Comparison of ENCODE assay signal across 18 cellular contexts in genomic region chr6:170095273-170095976, GRCh38.
DNase-seq lines count a peak whose midpoint lies in the region; ATAC-seq and TF ChIP-seq lines count a peak whose summit lies in the region.
"Had no signal": no experiment of that assay in that cellular context is flagged by ENCODE, and none has a peak within 500 bp of the region (broad histone marks: within the 10 kb centered on the region; RNA-seq: fewer than 3 reads in every experiment).

No MANE protein-coding gene starts in this region.

- H3K9me3 ChIP-seq in endodermal cell (ENCODE audit: control insufficient read depth, low read length) (no peaks in the 10 kb centered on the region), upper lobe of right lung (no peaks in the 10 kb centered on the region)
- H3K9me3 ChIP-seq: breast epithelium, esophagus muscularis mucosa had no signal

- WGBS in endodermal cell (ENCODE audit: insufficient coverage in 1 of 2, insufficient read length in 1 of 2), 2 experiments = 91 to 92% methylated on average over 8 to 21 of the region's 21 CpGs

- H3K9ac ChIP-seq in endodermal cell (ENCODE audit: extremely low read depth, low read length, poor library complexity, severe bottlenecking) = no peak overlapping the region

- H3K4me1 ChIP-seq in endodermal cell (ENCODE audit: control insufficient read depth, insufficient read depth, low read length) (no peaks in the 10 kb centered on the region), upper lobe of right lung (no peaks in the 10 kb centered on the region)
- H3K4me1 ChIP-seq: breast epithelium had no signal

- TF ChIP-seq CTCF in endodermal cell (conservative IDR thresholded peaks at IDR 0.05) (no peak), omental fat pad (IDR thresholded peaks at IDR 0.05) (no peak), upper lobe of right lung (IDR thresholded peaks at IDR 0.05) (no peak)

- H3K36me3 Mint-ChIP-seq in endodermal cell (ENCODE audit: low read depth) = no peaks in the 10 kb centered on the region
- H3K36me3 Mint-ChIP-seq: activated naive CD8-positive, alpha-beta T cell; memory B cell had no signal

- peaks cover 2% of the 10 kb centered on the region for H3K9me3 Mint-ChIP-seq in endodermal cell
- H3K9me3 Mint-ChIP-seq: memory B cell had no signal

- ATAC-seq in Right ventricle myocardium inferior (no peak), left cardiac atrium (no peak), omental fat pad (ENCODE audit: low FRiP score) (no peak), upper lobe of right lung (no peak), HG03139 (IDR thresholded peaks at IDR 0.05; ENCODE audit: unreplicated experiment) (no peak)
- ATAC-seq: SK-N-SH treated with all-trans-retinoic acid at 6 μM for 48 hours had no signal

- H3K27me3 Mint-ChIP-seq in endodermal cell (ENCODE audit: insufficient read depth) = no peaks in the 10 kb centered on the region

- DNase-seq in Right ventricle myocardium inferior (ENCODE audit: missing footprints) (peak; percentile 56), left cardiac atrium (no peak), endodermal cell (peak; percentile 33), omental fat pad (ENCODE audit: low spot score) (peak; percentile 13), upper lobe of right lung (peak; percentile 49), NCI-H226 (no peak), hippocampal formation (lab: John Stamatoyannopoulos, UW) (no peak)
- DNase-seq: activated CD4-positive, alpha-beta T cell treated with anti-CD3 and anti-CD28 coated beads, Interleukin-2, amount 10 ng/mL, durations not matched to agents 24 days and 14 days; GOT3; KBM-7; NCI-H1092 treated with DMSO at 0.1 percent for 48 hours; NCI-H2107 had no signal

- H3K27me3 ChIP-seq in endodermal cell (ENCODE audit: control insufficient read depth, insufficient read depth, low read length, poor library complexity, severe bottlenecking) (no peaks in the 10 kb centered on the region), upper lobe of right lung (peaks cover 13% of the 10 kb centered on the region)
- H3K27me3 ChIP-seq: breast epithelium, esophagus muscularis mucosa had no signal

- H3K4me3 ChIP-seq in endodermal cell (ENCODE audit: low read length) (no peak overlapping the region), upper lobe of right lung (no peak overlapping the region)
- H3K4me3 ChIP-seq: breast epithelium, esophagus muscularis mucosa had no signal

- no peak overlapping the region for H3K27ac Mint-ChIP-seq in endodermal cell
- H3K27ac Mint-ChIP-seq: activated CD4-positive, alpha-beta T cell treated with anti-CD3 and anti-CD28 coated beads, Interleukin-2, amount 10 ng/mL, durations not matched to agents 24 days and 14 days; activated naive CD8-positive, alpha-beta T cell; memory B cell had no signal

- H3K27ac ChIP-seq in endodermal cell (ENCODE audit: low read depth, low read length) (no peak overlapping the region), upper lobe of right lung (no peak overlapping the region)
- H3K27ac ChIP-seq: breast epithelium had no signal

- no peak overlapping the region for H3K4me3 Mint-ChIP-seq in endodermal cell
- H3K4me3 Mint-ChIP-seq: activated CD4-positive, alpha-beta T cell treated with anti-CD3 and anti-CD28 coated beads, Interleukin-2, amount 10 ng/mL, durations not matched to agents 24 days and 14 days; activated naive CD8-positive, alpha-beta T cell; memory B cell had no signal

- H3K4me1 Mint-ChIP-seq in endodermal cell = peaks cover 3% of the 10 kb centered on the region

- no peaks in the 10 kb centered on the region for H3K36me3 ChIP-seq in endodermal cell (ENCODE audit: control insufficient read depth, insufficient read depth, low read length)
- no peaks in the 10 kb centered on the region for H3K36me3 ChIP-seq in upper lobe of right lung
- H3K36me3 ChIP-seq: breast epithelium, esophagus muscularis mucosa had no signal

- intact Hi-C loops in Right ventricle myocardium inferior (cut with DNase I) = no loop called here
- intact Hi-C loops in left cardiac atrium (cut with DNase I) = no loop called here
- intact Hi-C loops in upper lobe of right lung (cut with DNase I) = no loop called here

Comparison
In these comparisons a context has a peak if more than half of its experiments do, and no peak if none do; other contexts are left out.
1. DNase-seq: peak in Right ventricle myocardium inferior (single experiment), endodermal cell (single experiment), omental fat pad (single experiment) and upper lobe of right lung (single experiment); none in left cardiac atrium (single experiment), NCI-H226 (single experiment) and hippocampal formation (0 of 2).